25 cellular contexts compared by ENCODE assay signal in genomic region chr1:215844777-215845176, GRCh38.
"Had no signal": no experiment of that assay in that cellular context is flagged by ENCODE, and none has a peak within 500 bp of the region (broad histone marks: within the 10 kb centered on the region; RNA-seq: fewer than 3 reads in every experiment).

No MANE protein-coding gene starts in this region.

- H3K27me3 ChIP-seq: colonic mucosa, dorsolateral prefrontal cortex, esophagus muscularis mucosa, gastroesophageal sphincter, heart left ventricle, thyroid gland had no signal

- ATAC-seq: activated CD4-positive, alpha-beta T cell treated with anti-CD3 and anti-CD28 coated beads for 36 hours; activated T-cell treated with anti-CD3 and anti-CD28 coated beads, Interleukin-2, amount 50 U/mL, for 4 hours; effector memory CD8-positive, alpha-beta T cell; gastroesophageal sphincter; heart left ventricle; left cardiac atrium; mucosa of descending colon; stimulated activated naive CD8-positive, alpha-beta T cell treated with anti-CD3 and anti-CD28 coated beads, Interleukin-15, Interleukin-2, amounts not matched to agents 100 U/mL and 50 U/mL, for 24 hours had no signal

- H3K4me1 Mint-ChIP-seq: activated B cell treated with CpG ODN at 0.5 μM for 24 hours; activated CD4-positive, alpha-beta T cell treated with anti-CD3 and anti-CD28 coated beads for 36 hours; naive B cell had no signal

- H3K9me3 ChIP-seq: colonic mucosa, mucosa of descending colon, thyroid gland had no signal

- H3K27me3 Mint-ChIP-seq: activated B cell treated with CpG ODN at 0.5 μM for 24 hours; activated CD4-positive, alpha-beta T cell treated with anti-CD3 and anti-CD28 coated beads for 36 hours; activated naive CD8-positive, alpha-beta T cell; effector memory CD8-positive, alpha-beta T cell; naive B cell had no signal

- H3K4me3 Mint-ChIP-seq: activated B cell treated with CpG ODN at 0.5 μM for 24 hours; activated CD4-positive, alpha-beta T cell treated with anti-CD3 and anti-CD28 coated beads for 36 hours; activated naive CD8-positive, alpha-beta T cell; activated T-cell treated with anti-CD3 and anti-CD28 coated beads, Interleukin-2, amount 50 U/mL, for 4 hours; effector memory CD8-positive, alpha-beta T cell; naive B cell; T-helper 1 cell treated with Interleukin-12 subunit alpha and Interleukin-12 subunit beta and Interleukin-4 antibody, amounts not matched to agents 30 μg/mL and 1 μg/mL, for 36 hours had no signal

- H3K9me3 Mint-ChIP-seq: T-helper 1 cell treated with Interleukin-12 subunit alpha and Interleukin-12 subunit beta and Interleukin-4 antibody, amounts not matched to agents 30 μg/mL and 1 μg/mL, for 36 hours had no signal

- H3K27ac ChIP-seq: colonic mucosa, dorsolateral prefrontal cortex, esophagus muscularis mucosa, gastroesophageal sphincter, heart left ventricle, thyroid gland had no signal

- H3K4me3 ChIP-seq: colonic mucosa, dorsolateral prefrontal cortex, esophagus muscularis mucosa, gastroesophageal sphincter, heart left ventricle, mucosa of descending colon, thyroid gland had no signal

- H3K27ac Mint-ChIP-seq: activated B cell treated with CpG ODN at 0.5 μM for 24 hours; activated CD4-positive, alpha-beta T cell treated with anti-CD3 and anti-CD28 coated beads for 36 hours; activated naive CD8-positive, alpha-beta T cell; activated T-helper 2 cell treated with anti-CD3 and anti-CD28 coated beads, Interferon-gamma antibody, Interleukin-2, Interleukin-4, amounts not matched to agents 10 μg/mL and 5 μg/mL and 100 μg/mL, durations not matched to agents 14 hours and 24 hours and 36 hours; effector memory CD8-positive, alpha-beta T cell; naive B cell; T-helper 1 cell treated with Interleukin-12 subunit alpha and Interleukin-12 subunit beta and Interleukin-4 antibody, amounts not matched to agents 30 μg/mL and 1 μg/mL, for 36 hours had no signal

- H3K36me3 Mint-ChIP-seq: activated naive CD8-positive, alpha-beta T cell; naive B cell had no signal

- DNase-seq: activated B cell treated with CpG ODN at 0.5 μM for 24 hours; activated CD4-positive, alpha-beta T cell treated with anti-CD3 and anti-CD28 coated beads for 36 hours; activated CD4-positive, alpha-beta T cell treated with anti-CD3 and anti-CD28 coated beads, Interleukin-2, amount 50 U/mL, for 4 hours; activated CD8-positive, alpha-beta memory T cell treated with anti-CD3 and anti-CD28 coated beads, Interleukin-2, amount 50 U/mL, for 48 hours; activated naive CD4-positive, alpha-beta T cell; activated T-cell treated with anti-CD3 and anti-CD28 coated beads, Interleukin-2, amount 50 U/mL, for 4 hours; colonic mucosa; dorsolateral prefrontal cortex; effector memory CD8-positive, alpha-beta T cell; heart left ventricle; left cardiac atrium; mucosa of descending colon; naive B cell; posterior cingulate gyrus; stimulated activated CD4-positive, alpha-beta T cell treated with anti-CD3 and anti-CD28 coated beads, Interleukin-12 subunit alpha, Interleukin-12 subunit beta, amount 100 ng/mL, for 4 hours; stimulated activated CD4-positive, alpha-beta T cell treated with anti-CD3 and anti-CD28 coated beads, Interleukin-4, amount 100 ng/mL, for 4 hours; stimulated activated naive CD8-positive, alpha-beta T cell treated with anti-CD3 and anti-CD28 coated beads, Interleukin-15, Interleukin-2, amounts not matched to agents 100 U/mL and 50 U/mL, for 24 hours; substantia nigra; T1000; thyroid gland had no signal

- H3K36me3 ChIP-seq: colonic mucosa, esophagus muscularis mucosa, gastroesophageal sphincter, heart left ventricle, thyroid gland had no signal

- H3K4me1 ChIP-seq: colonic mucosa, esophagus muscularis mucosa, gastroesophageal sphincter, heart left ventricle, thyroid gland had no signal
